Comparison of ENCODE assay signal across 1 cellular context in genomic region chr3:27681249-27681748, GRCh38.
TF ChIP-seq lines count a peak whose summit lies in the region.

No MANE protein-coding gene starts in this region.

TF ChIP-seq in HEK293, 187 proteins besides CTCF, POLR2A, EP300 and RAD21 (continued from another document and continues in another):
- TF ChIP-seq ZNF518A (tag by site-specific recombination; conservative IDR thresholded peaks at IDR 0.05; ENCODE audit: low read depth) (0 out of 2 replicates have a peak, but pooled peaks have one; percentile 21), ZNF366 (tag by site-specific recombination; conservative IDR thresholded peaks at IDR 0.05) (peak; percentile 34; the same call in 1 of the 2 replicates), ZNF157 (tag by site-specific recombination; IDR thresholded peaks at IDR 0.05) (no peak), ZBTB21 (tag by site-specific recombination; IDR thresholded peaks at IDR 0.05) (peak; percentile 83), ZFP37 (tag by site-specific recombination; IDR thresholded peaks at IDR 0.05) (no peak), ZNF654 (tag by site-specific recombination; IDR thresholded peaks at IDR 0.05; ENCODE audit: low read depth) (peak; percentile 77), ZSCAN30 (tag by site-specific recombination; IDR thresholded peaks at IDR 0.05) (no peak), SETDB1 (IDR thresholded peaks at IDR 0.05; ENCODE audit: insufficient read length, low read length) (no peak), ZNF664 (tag by site-specific recombination; IDR thresholded peaks at IDR 0.05) (no peak), SCRT1 (tag by site-specific recombination; IDR thresholded peaks at IDR 0.05; ENCODE audit: borderline replicate concordance) (no peak), ZEB2 (tag by site-specific recombination; IDR thresholded peaks at IDR 0.05) (peak; percentile 52; the same call in 1 of the 2 replicates), SP7 (tag by site-specific recombination; IDR thresholded peaks at IDR 0.05) (peak; percentile 46; the same call in 1 of the 2 replicates), ZBTB49 (tag by site-specific recombination; IDR thresholded peaks at IDR 0.05; ENCODE audit: low read depth) (no peak), ZNF140 (tag by site-specific recombination; IDR thresholded peaks at IDR 0.05) (no peak), ZNF521 (tag by site-specific recombination; IDR thresholded peaks at IDR 0.05) (no peak), ZNF529 (tag by site-specific recombination; IDR thresholded peaks at IDR 0.05; ENCODE audit: insufficient replicate concordance) (no peak), REST (tag by site-specific recombination; IDR thresholded peaks at IDR 0.05) (no peak), GLI2 (tag by site-specific recombination; IDR thresholded peaks at IDR 0.05; ENCODE audit: borderline replicate concordance, low read depth) (no peak), ZBTB8A (tag by site-specific recombination; IDR thresholded peaks at IDR 0.05) (0 out of 2 replicates have a peak, but pooled peaks have one; percentile 17), ZNF660 (tag by site-specific recombination; IDR thresholded peaks at IDR 0.05) (peak; percentile 47; the same call in 1 of the 2 replicates), ZNF426 (tag by site-specific recombination; IDR thresholded peaks at IDR 0.05) (no peak), ZNF223 (tag by site-specific recombination; IDR thresholded peaks at IDR 0.05) (no peak), ZNF2 (tag by site-specific recombination; IDR thresholded peaks at IDR 0.05) (peak; percentile 51; the same call in 1 of the 2 replicates), ZBTB6 (tag by site-specific recombination; IDR thresholded peaks at IDR 0.05) (no peak), ZNF558 (tag by site-specific recombination; IDR thresholded peaks at IDR 0.05) (0 out of 2 replicates have a peak, but pooled peaks have one; percentile 23), ZNF791 (tag by site-specific recombination; IDR thresholded peaks at IDR 0.05) (no peak), ZNF423 (tag by site-specific recombination; IDR thresholded peaks at IDR 0.05) (no peak), ZNF792 (tag by site-specific recombination; IDR thresholded peaks at IDR 0.05) (no peak), ZXDB (tag by site-specific recombination; IDR thresholded peaks at IDR 0.05) (no peak), EGR2 (tag by site-specific recombination; IDR thresholded peaks at IDR 0.05; ENCODE audit: low read depth) (no peak)
- TF ChIP-seq, protein P1, sequence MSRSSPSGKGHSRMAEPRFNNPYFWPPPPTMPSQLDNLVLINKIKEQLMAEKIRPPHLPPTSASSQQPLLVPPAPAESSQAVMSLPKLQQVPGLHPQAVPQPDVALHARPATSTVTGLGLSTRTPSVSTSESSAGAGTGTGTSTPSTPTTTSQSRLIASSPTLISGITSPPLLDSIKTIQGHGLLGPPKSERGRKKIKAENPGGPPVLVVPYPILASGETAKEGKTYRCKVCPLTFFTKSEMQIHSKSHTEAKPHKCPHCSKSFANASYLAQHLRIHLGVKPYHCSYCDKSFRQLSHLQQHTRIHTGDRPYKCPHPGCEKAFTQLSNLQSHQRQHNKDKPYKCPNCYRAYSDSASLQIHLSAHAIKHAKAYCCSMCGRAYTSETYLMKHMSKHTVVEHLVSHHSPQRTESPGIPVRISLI (tag by site-specific recombination; IDR thresholded peaks at IDR 0.05): peak; percentile 93
- TF ChIP-seq, protein P2, sequence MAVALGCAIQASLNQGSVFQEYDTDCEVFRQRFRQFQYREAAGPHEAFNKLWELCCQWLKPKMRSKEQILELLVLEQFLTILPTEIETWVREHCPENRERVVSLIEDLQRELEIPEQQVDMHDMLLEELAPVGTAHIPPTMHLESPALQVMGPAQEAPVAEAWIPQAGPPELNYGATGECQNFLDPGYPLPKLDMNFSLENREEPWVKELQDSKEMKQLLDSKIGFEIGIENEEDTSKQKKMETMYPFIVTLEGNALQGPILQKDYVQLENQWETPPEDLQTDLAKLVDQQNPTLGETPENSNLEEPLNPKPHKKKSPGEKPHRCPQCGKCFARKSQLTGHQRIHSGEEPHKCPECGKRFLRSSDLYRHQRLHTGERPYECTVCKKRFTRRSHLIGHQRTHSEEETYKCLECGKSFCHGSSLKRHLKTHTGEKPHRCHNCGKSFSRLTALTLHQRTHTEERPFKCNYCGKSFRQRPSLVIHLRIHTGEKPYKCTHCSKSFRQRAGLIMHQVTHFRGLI (tag by site-specific recombination; IDR thresholded peaks at IDR 0.05): no peak
- TF ChIP-seq, protein P3, sequence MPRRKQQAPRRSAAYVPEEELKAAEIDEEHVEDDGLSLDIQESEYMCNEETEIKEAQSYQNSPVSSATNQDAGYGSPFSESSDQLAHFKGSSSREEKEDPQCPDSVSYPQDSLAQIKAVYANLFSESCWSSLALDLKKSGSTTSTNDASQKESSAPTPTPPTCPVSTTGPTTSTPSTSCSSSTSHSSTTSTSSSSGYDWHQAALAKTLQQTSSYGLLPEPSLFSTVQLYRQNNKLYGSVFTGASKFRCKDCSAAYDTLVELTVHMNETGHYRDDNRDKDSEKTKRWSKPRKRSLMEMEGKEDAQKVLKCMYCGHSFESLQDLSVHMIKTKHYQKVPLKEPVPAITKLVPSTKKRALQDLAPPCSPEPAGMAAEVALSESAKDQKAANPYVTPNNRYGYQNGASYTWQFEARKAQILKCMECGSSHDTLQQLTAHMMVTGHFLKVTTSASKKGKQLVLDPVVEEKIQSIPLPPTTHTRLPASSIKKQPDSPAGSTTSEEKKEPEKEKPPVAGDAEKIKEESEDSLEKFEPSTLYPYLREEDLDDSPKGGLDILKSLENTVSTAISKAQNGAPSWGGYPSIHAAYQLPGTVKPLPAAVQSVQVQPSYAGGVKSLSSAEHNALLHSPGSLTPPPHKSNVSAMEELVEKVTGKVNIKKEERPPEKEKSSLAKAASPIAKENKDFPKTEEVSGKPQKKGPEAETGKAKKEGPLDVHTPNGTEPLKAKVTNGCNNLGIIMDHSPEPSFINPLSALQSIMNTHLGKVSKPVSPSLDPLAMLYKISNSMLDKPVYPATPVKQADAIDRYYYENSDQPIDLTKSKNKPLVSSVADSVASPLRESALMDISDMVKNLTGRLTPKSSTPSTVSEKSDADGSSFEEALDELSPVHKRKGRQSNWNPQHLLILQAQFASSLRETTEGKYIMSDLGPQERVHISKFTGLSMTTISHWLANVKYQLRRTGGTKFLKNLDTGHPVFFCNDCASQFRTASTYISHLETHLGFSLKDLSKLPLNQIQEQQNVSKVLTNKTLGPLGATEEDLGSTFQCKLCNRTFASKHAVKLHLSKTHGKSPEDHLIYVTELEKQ (tag by site-specific recombination; IDR thresholded peaks at IDR 0.05; ENCODE audit: borderline replicate concordance): no peak
- TF ChIP-seq, protein P4, sequence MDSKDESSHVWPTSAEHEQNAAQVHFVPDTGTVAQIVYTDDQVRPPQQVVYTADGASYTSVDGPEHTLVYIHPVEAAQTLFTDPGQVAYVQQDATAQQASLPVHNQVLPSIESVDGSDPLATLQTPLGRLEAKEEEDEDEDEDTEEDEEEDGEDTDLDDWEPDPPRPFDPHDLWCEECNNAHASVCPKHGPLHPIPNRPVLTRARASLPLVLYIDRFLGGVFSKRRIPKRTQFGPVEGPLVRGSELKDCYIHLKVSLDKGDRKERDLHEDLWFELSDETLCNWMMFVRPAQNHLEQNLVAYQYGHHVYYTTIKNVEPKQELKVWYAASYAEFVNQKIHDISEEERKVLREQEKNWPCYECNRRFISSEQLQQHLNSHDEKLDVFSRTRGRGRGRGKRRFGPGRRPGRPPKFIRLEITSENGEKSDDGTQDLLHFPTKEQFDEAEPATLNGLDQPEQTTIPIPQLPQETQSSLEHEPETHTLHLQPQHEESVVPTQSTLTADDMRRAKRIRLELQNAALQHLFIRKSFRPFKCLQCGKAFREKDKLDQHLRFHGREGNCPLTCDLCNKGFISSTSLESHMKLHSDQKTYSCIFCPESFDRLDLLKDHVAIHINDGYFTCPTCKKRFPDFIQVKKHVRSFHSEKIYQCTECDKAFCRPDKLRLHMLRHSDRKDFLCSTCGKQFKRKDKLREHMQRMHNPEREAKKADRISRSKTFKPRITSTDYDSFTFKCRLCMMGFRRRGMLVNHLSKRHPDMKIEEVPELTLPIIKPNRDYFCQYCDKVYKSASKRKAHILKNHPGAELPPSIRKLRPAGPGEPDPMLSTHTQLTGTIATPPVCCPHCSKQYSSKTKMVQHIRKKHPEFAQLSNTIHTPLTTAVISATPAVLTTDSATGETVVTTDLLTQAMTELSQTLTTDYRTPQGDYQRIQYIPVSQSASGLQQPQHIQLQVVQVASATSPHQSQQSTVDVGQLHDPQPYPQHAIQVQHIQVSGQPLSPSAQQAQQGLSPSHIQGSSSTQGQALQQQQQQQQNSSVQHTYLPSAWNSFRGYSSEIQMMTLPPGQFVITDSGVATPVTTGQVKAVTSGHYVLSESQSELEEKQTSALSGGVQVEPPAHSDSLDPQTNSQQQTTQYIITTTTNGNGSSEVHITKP (tag by site-specific recombination; IDR thresholded peaks at IDR 0.05): 0 out of 2 replicates have a peak, but pooled peaks have one; percentile 11
